Comparison of ENCODE assay signal across 24 cellular contexts in the genomic region with DNA sequence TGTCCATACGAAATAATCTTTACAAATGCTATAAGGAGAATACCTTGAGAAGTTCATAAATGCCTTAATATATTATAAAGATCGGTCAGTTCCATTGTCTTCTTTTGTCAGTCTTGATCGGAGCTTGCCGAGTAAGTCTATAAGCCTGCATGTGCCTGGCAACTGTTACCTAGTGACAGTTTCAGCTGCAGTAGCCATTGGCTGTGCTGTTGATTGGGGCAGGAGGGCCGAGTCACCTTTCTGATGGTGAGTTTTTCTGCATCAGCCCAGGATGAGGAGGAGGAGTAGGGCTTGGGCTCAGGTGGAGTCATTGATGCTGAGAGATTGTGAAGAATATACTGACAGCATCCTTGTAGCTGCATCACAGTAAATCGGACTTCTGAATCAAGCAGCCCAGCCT. TPM values are rescaled to one million over a fixed set of nuclear protein-coding genes. Genes with fewer than 3 reads are reported as not detected.
DNase-seq lines count a peak whose midpoint lies in the region; ATAC-seq, FAIRE-seq and TF ChIP-seq lines count a peak whose summit lies in the region.
"Had no signal": no experiment of that assay in that cellular context is flagged by ENCODE, and none has a peak within 500 bp of the region (broad histone marks: within the 10 kb centered on the region; RNA-seq: fewer than 3 reads in every experiment).

No MANE protein-coding gene starts in this region.

- H3K36me3 ChIP-seq in bronchial epithelial cell (ENCODE audit: control insufficient read depth, insufficient read depth, low read length) (no peaks in the 10 kb centered on the region), left lung (no peaks in the 10 kb centered on the region)
- H3K36me3 ChIP-seq: left ventricle myocardium inferior, MG63, pancreas, right lobe of liver, thyroid gland had no signal

- no peak for TF ChIP-seq POLR2A in GM12892 (IDR thresholded peaks at IDR 0.05; ENCODE audit: low read depth, low read length)

- ATAC-seq in HG02870 (IDR thresholded peaks at IDR 0.05; ENCODE audit: unreplicated experiment) (no peak), left lung (no peak)
- ATAC-seq: naive thymus-derived CD8-positive, alpha-beta T cell; right lobe of liver; stimulated activated naive CD8-positive, alpha-beta T cell treated with anti-CD3 and anti-CD28 coated beads, Interleukin-15, Interleukin-2, amounts not matched to agents 100 U/mL and 50 U/mL, for 24 hours had no signal

- no peak for TF ChIP-seq CTCF in bronchial epithelial cell (IDR thresholded peaks at IDR 0.05; ENCODE audit: insufficient read depth, low read length, severe bottlenecking)
- no peak for TF ChIP-seq CTCF in left lung (IDR thresholded peaks at IDR 0.05)

- no peaks in the 10 kb centered on the region for H3K4me1 ChIP-seq in left lung
- H3K4me1 ChIP-seq: pancreas, right lobe of liver, thyroid gland had no signal

- intact Hi-C loops in left lung (cut with DNase I), result no loop called here

- H3K4me3 ChIP-seq in bronchial epithelial cell (ENCODE audit: low read depth, low read length) (no peak overlapping the region), left lung (no peak overlapping the region)
- H3K4me3 ChIP-seq: left ventricle myocardium inferior, MG63, pancreas, right lobe of liver, thyroid gland had no signal

- peaks cover 0 to 3% of the 10 kb centered on the region in 2 donors for H3K9me3 ChIP-seq in left lung
- H3K9me3 ChIP-seq: MG63, pancreas, right lobe of liver, thyroid gland had no signal

- H3K27me3 ChIP-seq in bronchial epithelial cell (ENCODE audit: control insufficient read depth, insufficient read depth, low read length) (no peaks in the 10 kb centered on the region), left lung (no peaks in the 10 kb centered on the region)
- H3K27me3 ChIP-seq: MG63, pancreas, right lobe of liver, thyroid gland had no signal

- DNase-seq in Ammon's horn (ENCODE audit: low spot score), result peak; percentile 43
- no peak for DNase-seq in GM12892 (ENCODE audit: insufficient read length)
- DNase-seq in bronchial epithelial cell (ENCODE audit: low read depth), result peak; percentile 5
- peak; percentile 61 for DNase-seq in islet precursor cell
- no peak for DNase-seq in activated CD4-positive, alpha-beta T cell treated with anti-CD3 and anti-CD28 coated beads, Interleukin-2, amount 50 U/mL, for 4 hours
- DNase-seq in left lung, result no peak
- DNase-seq: activated naive CD4-positive, alpha-beta T cell treated with anti-CD3 and anti-CD28 coated beads, Interleukin-2, amount 50 U/mL, for 16 hours; Calu3; glutamatergic neuron; left ventricle myocardium inferior; MG63; midbrain; naive thymus-derived CD8-positive, alpha-beta T cell; NCI-H1436; NCI-H2171 treated with DMSO at 0.1 percent for 48 hours; NCI-H526; pancreas; right lobe of liver; stimulated activated naive CD8-positive, alpha-beta T cell treated with anti-CD3 and anti-CD28 coated beads, Interleukin-15, Interleukin-2, amounts not matched to agents 100 U/mL and 50 U/mL, for 24 hours; T-helper 9 cell; thyroid gland had no signal

- FAIRE-seq in GM12892 (lab: Jason Lieb, UNC) (peak; percentile 50), bronchial epithelial cell (lab: Jason Lieb, UNC) (peak; percentile 40)
- FAIRE-seq: endothelial cell of umbilical vein had no signal

- no peak overlapping the region for H3K27ac ChIP-seq in left lung
- H3K27ac ChIP-seq: C4-2B, left ventricle myocardium inferior, pancreas, right lobe of liver, thyroid gland had no signal

RNA-seq across cellular contexts. Expression of a gene that starts 1.9 kb away (rescaled TPM):
- 2.7 TPM for polyA plus RNA-seq in GM12892 (2012; ENCODE audit: missing spikeins)
- total RNA-seq in bronchial epithelial cell (1.1 and 1.5 TPM in 2 replicates), left lung (1 to 10 TPM; 2.1 to 2.7 TPM)
- polyA plus RNA-seq: naive thymus-derived CD8-positive, alpha-beta T cell had no signal

Comparison
In these comparisons a context has a peak if more than half of its experiments do, and no peak if none do; other contexts are left out.
1. DNase-seq: peak in Ammon's horn (single experiment), bronchial epithelial cell (single experiment) and islet precursor cell (single experiment); none in GM12892 (single experiment), activated CD4-positive, alpha-beta T cell treated with anti-CD3 and anti-CD28 coated beads, Interleukin-2, amount 50 U/mL, for 4 hours (0 of 2) and left lung (0 of 2).